In genomic region chr3:69696365-69696764, GRCh38 we compare ENCODE assay signal across 27 cellular contexts. TPM values are rescaled to one million over a fixed set of nuclear protein-coding genes. Genes with fewer than 3 reads are reported as not detected.
"Had no signal": no experiment of that assay in that cellular context is flagged by ENCODE, and none has a peak within 500 bp of the region (broad histone marks: within the 10 kb centered on the region; RNA-seq: fewer than 3 reads in every experiment).

No MANE protein-coding gene starts in this region.

- H3K36me3 ChIP-seq: breast epithelium, MG63, Peyer's patch, SJSA1 had no signal

- H3K27ac ChIP-seq: breast epithelium, KMS-11, Peyer's patch, RWPE1, SJSA1 had no signal

- H3K4me3 ChIP-seq: breast epithelium, MG63, Peyer's patch, SJSA1 had no signal

- ATAC-seq: activated CD8-positive, alpha-beta T cell treated with anti-CD3 and anti-CD28 coated beads, Interleukin-2, amount 10 ng/mL, durations not matched to agents 7 days and 5 days; T-helper 17 cell; WTC11 had no signal

- H3K27me3 ChIP-seq: breast epithelium, MG63, Peyer's patch, SJSA1 had no signal

- H3K9ac ChIP-seq: KMS-11 had no signal

- H3K4me1 ChIP-seq: breast epithelium, Peyer's patch, SJSA1 had no signal

- H3K4me2 ChIP-seq: KMS-11 had no signal

- DNase-seq: activated CD4-positive, alpha-beta T cell treated with anti-CD3 and anti-CD28 coated beads for 48 hours; activated CD4-positive, alpha-beta T cell treated with anti-CD3 and anti-CD28 coated beads, Interleukin-2, amount 50 U/mL, for 4 hours; activated CD4-positive, CD25-positive, alpha-beta regulatory T cell treated with anti-CD3 and anti-CD28 coated beads, Interleukin-2, amount 50 U/mL, for 72 hours; activated CD8-positive, alpha-beta memory T cell treated with anti-CD3 and anti-CD28 coated beads, Interleukin-2, amount 50 U/mL, for 48 hours; activated CD8-positive, alpha-beta T cell treated with anti-CD3 and anti-CD28 coated beads, Interleukin-2, amount 10 ng/mL, durations not matched to agents 7 days and 5 days; activated naive CD4-positive, alpha-beta T cell; activated T-cell treated with anti-CD3 and anti-CD28 coated beads, Interleukin-2, amount 50 U/mL, for 1 hour; aorta; caudate nucleus; MG63; MV-4-11; NCI-H1092 treated with DMSO at 0.1 percent for 48 hours; NCI-H1417 treated with DMSO at 0.1 percent for 48 hours; NCI-H1694; NCI-H2029; NCI-H446; NCI-H524; NCI-H774; Peyer's patch; Right ventricle myocardium superior; T-helper 17 cell; T-helper 9 cell had no signal

- H3K9me3 ChIP-seq: MG63, Peyer's patch, SJSA1 had no signal

RNA-seq across cellular contexts. Expression of gene MITF, which starts 42.9 kb away (rescaled TPM):
- total RNA-seq: activated CD8-positive, alpha-beta T cell treated with anti-CD3 and anti-CD28 coated beads, Interleukin-2, amount 10 ng/mL, durations not matched to agents 7 days and 5 days had no signal
